Comparison of ENCODE assay signal across 30 cellular contexts in the genomic region with DNA sequence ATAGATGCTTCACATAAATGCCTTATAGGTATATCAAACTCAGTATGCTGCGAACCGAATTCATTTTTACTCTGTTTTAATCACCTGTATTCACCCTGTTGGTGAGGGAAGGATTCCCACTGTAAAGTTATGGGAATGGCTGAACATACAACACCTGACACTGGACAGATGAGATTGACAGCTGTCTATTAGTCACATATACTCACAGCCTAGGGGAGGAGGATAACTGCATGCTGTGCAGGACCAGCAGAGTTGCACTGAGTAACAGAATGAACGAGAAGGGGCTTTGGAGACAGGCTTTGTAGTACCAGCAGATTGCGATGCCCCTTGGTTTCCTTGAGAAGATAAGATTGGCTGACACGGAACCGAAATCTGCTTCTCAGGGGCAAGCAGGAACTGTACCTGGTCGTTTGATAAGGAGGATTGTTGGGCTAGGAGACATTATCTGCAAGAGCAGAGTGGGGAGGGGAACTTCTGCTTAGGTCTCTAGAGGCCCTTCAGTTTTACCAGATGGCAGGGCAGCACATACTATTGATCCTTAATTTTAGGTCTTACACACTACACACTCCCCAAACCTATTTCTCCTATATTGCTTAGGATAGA. TPM values are rescaled to one million over a fixed set of nuclear protein-coding genes. Genes with fewer than 3 reads are reported as not detected.
"Had no signal": no experiment of that assay in that cellular context is flagged by ENCODE, and none has a peak within 500 bp of the region (broad histone marks: within the 10 kb centered on the region; RNA-seq: fewer than 3 reads in every experiment).

No MANE protein-coding gene starts in this region.

- H3K9me3 ChIP-seq: adrenal gland, ascending aorta, esophagus muscularis mucosa, heart right ventricle, left ventricle myocardium inferior, mucosa of descending colon, thoracic aorta had no signal

- H3K27ac ChIP-seq: adrenal gland, ascending aorta, esophagus muscularis mucosa, foreskin keratinocyte, heart right ventricle, left ventricle myocardium inferior, skin epidermis, thoracic aorta, VCaP had no signal

- H3K4me1 ChIP-seq: ascending aorta, esophagus muscularis mucosa, heart right ventricle had no signal

- DNase-seq: activated CD4-positive, alpha-beta T cell treated with anti-CD3 and anti-CD28 coated beads for 4 hours; activated CD4-positive, alpha-beta T cell treated with anti-CD3 and anti-CD28 coated beads, Interleukin-2, amount 50 U/mL, for 4 hours; activated naive CD4-positive, alpha-beta T cell; activated naive CD8-positive, alpha-beta T cell treated with anti-CD3 and anti-CD28 coated beads for 36 hours; activated T-cell treated with anti-CD3 and anti-CD28 coated beads for 4 hours; activated T-cell treated with anti-CD3 and anti-CD28 coated beads, Interleukin-2, amount 50 U/mL, for 72 hours; adrenal gland; caudate nucleus; foreskin keratinocyte; heart right ventricle; kidney glomerular epithelial cell; left ventricle myocardium inferior; mucosa of descending colon; retina; stimulated activated CD4-positive, alpha-beta T cell treated with anti-CD3 and anti-CD28 coated beads, Interleukin-12 subunit alpha, Interleukin-12 subunit beta, amount 100 ng/mL, for 4 hours; stimulated activated CD4-positive, alpha-beta T cell treated with anti-CD3 and anti-CD28 coated beads, Interleukin-4, amount 100 ng/mL, for 24 hours; T1000; trophoblast cell had no signal

- H3K27ac Mint-ChIP-seq: activated naive CD8-positive, alpha-beta T cell treated with anti-CD3 and anti-CD28 coated beads for 36 hours; activated T-cell treated with anti-CD3 and anti-CD28 coated beads, Interleukin-2, amount 50 U/mL, for 72 hours; brain; natural killer cell treated with Interleukin-12 subunit alpha and Interleukin-12 subunit beta and Interleukin-15 and Interleukin-18, amount 100 ng/mL, for 72 hours; stimulated activated effector memory CD8-positive, alpha-beta T cell treated with anti-CD3 and anti-CD28 coated beads, Interleukin-12 subunit alpha, Interleukin-12 subunit beta, amount 100 ng/mL, for 72 hours; stimulated activated naive CD8-positive, alpha-beta T cell treated with anti-CD3 and anti-CD28 coated beads, Interleukin-15, Interleukin-2, amounts not matched to agents 100 ng/mL and 50 ng/mL, for 24 hours; T-helper 1 cell treated with Interleukin-12 subunit alpha and Interleukin-12 subunit beta and Interleukin-4 antibody, amounts not matched to agents 30 μg/mL and 1 μg/mL, for 36 hours had no signal

- H3K4me3 Mint-ChIP-seq: activated naive CD8-positive, alpha-beta T cell treated with anti-CD3 and anti-CD28 coated beads for 36 hours; activated T-cell treated with anti-CD3 and anti-CD28 coated beads, Interleukin-2, amount 50 U/mL, for 72 hours; brain; natural killer cell treated with Interleukin-12 subunit alpha and Interleukin-12 subunit beta and Interleukin-15 and Interleukin-18, amount 100 ng/mL, for 72 hours; stimulated activated effector memory CD8-positive, alpha-beta T cell treated with anti-CD3 and anti-CD28 coated beads, Interleukin-12 subunit alpha, Interleukin-12 subunit beta, amount 100 ng/mL, for 72 hours; stimulated activated naive CD8-positive, alpha-beta T cell treated with anti-CD3 and anti-CD28 coated beads, Interleukin-15, Interleukin-2, amounts not matched to agents 100 ng/mL and 50 ng/mL, for 24 hours; T-helper 1 cell treated with Interleukin-12 subunit alpha and Interleukin-12 subunit beta and Interleukin-4 antibody, amounts not matched to agents 30 μg/mL and 1 μg/mL, for 36 hours had no signal

- H3K4me1 Mint-ChIP-seq: brain had no signal

- H3K4me3 ChIP-seq: adrenal gland, ascending aorta, esophagus muscularis mucosa, heart right ventricle, left ventricle myocardium inferior, lung, mucosa of descending colon, skin epidermis, thoracic aorta had no signal

- H3K27me3 ChIP-seq: adrenal gland, ascending aorta, esophagus muscularis mucosa, foreskin keratinocyte, heart right ventricle had no signal

- H3K9me3 Mint-ChIP-seq: activated naive CD8-positive, alpha-beta T cell treated with anti-CD3 and anti-CD28 coated beads for 36 hours; activated T-cell treated with anti-CD3 and anti-CD28 coated beads, Interleukin-2, amount 50 U/mL, for 72 hours; brain; natural killer cell treated with Interleukin-12 subunit alpha and Interleukin-12 subunit beta and Interleukin-15 and Interleukin-18, amount 100 ng/mL, for 72 hours; stimulated activated effector memory CD8-positive, alpha-beta T cell treated with anti-CD3 and anti-CD28 coated beads, Interleukin-12 subunit alpha, Interleukin-12 subunit beta, amount 100 ng/mL, for 72 hours; stimulated activated naive CD8-positive, alpha-beta T cell treated with anti-CD3 and anti-CD28 coated beads, Interleukin-15, Interleukin-2, amounts not matched to agents 100 ng/mL and 50 ng/mL, for 24 hours; T-helper 1 cell treated with Interleukin-12 subunit alpha and Interleukin-12 subunit beta and Interleukin-4 antibody, amounts not matched to agents 30 μg/mL and 1 μg/mL, for 36 hours had no signal

- H3K27me3 Mint-ChIP-seq: activated naive CD8-positive, alpha-beta T cell treated with anti-CD3 and anti-CD28 coated beads for 36 hours; brain; natural killer cell treated with Interleukin-12 subunit alpha and Interleukin-12 subunit beta and Interleukin-15 and Interleukin-18, amount 100 ng/mL, for 72 hours; stimulated activated naive CD8-positive, alpha-beta T cell treated with anti-CD3 and anti-CD28 coated beads, Interleukin-15, Interleukin-2, amounts not matched to agents 100 ng/mL and 50 ng/mL, for 24 hours had no signal

RNA-seq across cellular contexts. Expression of gene SLC22A13, which starts 43.5 kb away (rescaled TPM):
- total RNA-seq: ascending aorta, left ventricle myocardium inferior had no signal

RNA-seq across cellular contexts. Expression of gene SLC22A14, which starts 60.0 kb away (rescaled TPM):
- total RNA-seq: activated naive CD8-positive, alpha-beta T cell treated with anti-CD3 and anti-CD28 coated beads for 36 hours; ascending aorta; left ventricle myocardium inferior; lung; subcutaneous adipose tissue had no signal
